ENCODE assay signal across 8 cellular contexts in genomic region chr19:7680606-7681335, GRCh38. TPM values are rescaled to one million over a fixed set of nuclear protein-coding genes. Genes with fewer than 3 reads are reported as not detected.
DNase-seq lines count a peak whose midpoint lies in the region; ATAC-seq and TF ChIP-seq lines count a peak whose summit lies in the region.

TSS of gene TRAPPC5 (plus strand) at chr19:7680833. CDS start at chr19:7682254, 1,421 bp downstream.

- peaks cover 0 to 20% (median 11%) of the 10 kb centered on the region in 4 donors for H3K4me1 ChIP-seq in tibial artery

- TF ChIP-seq CTCF in tibial artery (IDR thresholded peaks at IDR 0.05) = peak; percentile 96 to 97

- H3K27ac ChIP-seq in adipose tissue (ENCODE audit: low read depth, low read length) (peak within 1 kb of the TSS; percentile 38), tibial artery (peak within 1 kb of the TSS; percentile 77 to 88)

- peak; percentile 51 for ATAC-seq in GM21825 (IDR thresholded peaks at IDR 0.05; ENCODE audit: unreplicated experiment)

- 0% methylated on average over 57 to 78 of the region's 78 CpGs for WGBS in adipose tissue, 3 donors

- intact Hi-C loops in T-helper 1 cell treated with Interleukin-12 subunit alpha and Interleukin-12 subunit beta and Interleukin-4 antibody, amounts not matched to agents 30 ng/mL and 1 ng/mL, for 36 hours (cut with micrococcal nuclease) = loop anchor here (1.0 to 5.0 kb wide), 12 partner anchors 26 to 581 kb away; partner anchors contain the start of genes PET100, SNAPC2, TIMM44 and XAB2
- intact Hi-C loops in cardiac septum (cut with DNase I) (loop anchor here (2.0 kb wide), 1 partner anchor 28 kb away; no protein-coding TSS in a partner anchor), tibial artery (cut with DNase I; ENCODE audit: low total_unique reads) (loop anchor here (5.0 to 10.0 kb wide), 2 partner anchors 116 to 583 kb away; no protein-coding TSS in a partner anchor)

- H3K36me3 ChIP-seq in tibial artery = peaks cover 20 to 29% (median 24%) of the 10 kb centered on the region in 3 donors

- DNase-seq in DMS114 treated with DMSO at 0.1 percent for 48 hours (lab: John Stamatoyannopoulos, UW; ENCODE audit: unreplicated experiment) (peak; percentile 24), NCI-H1048 (lab: John Stamatoyannopoulos, UW) (peak; percentile 73), cardiac septum (ENCODE audit: low spot score) (peak; percentile 94), pons (ENCODE audit: low spot score) (peak; percentile 67), tibial artery (peak; percentile 77 to 89)

- peaks cover 0 to 41% of the 10 kb centered on the region in 2 donors for H3K27me3 ChIP-seq in tibial artery

- H3K4me3 ChIP-seq in tibial artery = peak within 1 kb of the TSS; percentile 79 to 100

- no peaks in the 10 kb centered on the region for H3K9me3 ChIP-seq in tibial artery

RNA-seq across cellular contexts. Expression of gene TRAPPC5, which starts in this region (rescaled TPM):
- 77.3 and 82.9 TPM in 2 replicates for total RNA-seq in T-helper 1 cell treated with Interleukin-12 subunit alpha and Interleukin-12 subunit beta and Interleukin-4 antibody, amounts not matched to agents 30 ng/mL and 1 ng/mL, for 36 hours
- 100 to 1,000 TPM in 1 of 3 donors, 10 to 100 TPM in 2; 58.0 to 146 (median 75.1) TPM for polyA plus RNA-seq in adipose tissue
- 77.0 TPM for total RNA-seq in cardiac septum

Comparison
In these comparisons a context has a peak if more than half of its experiments do, and no peak if none do; other contexts are left out.
1. Peak in every context shown above with its lines: DNase-seq, ATAC-seq, H3K4me3 ChIP-seq and H3K27ac ChIP-seq.
2. DNase-seq: peak in every context shown above with its lines; median percentile 94 in cardiac septum; 83 in tibial artery; 73 in NCI-H1048; 67 in pons; 24 in DMS114 treated with DMSO at 0.1 percent for 48 hours.